14 cellular contexts compared by ENCODE assay signal in genomic region chr6:134253681-134254080, GRCh38.
DNase-seq lines count a peak whose midpoint lies in the region; ATAC-seq, FAIRE-seq and TF ChIP-seq lines count a peak whose summit lies in the region.
"Had no signal": no experiment of that assay in that cellular context is flagged by ENCODE, and none has a peak within 500 bp of the region (broad histone marks: within the 10 kb centered on the region; RNA-seq: fewer than 3 reads in every experiment).

No MANE protein-coding gene starts in this region.

- 62% methylated on average over 7 of the region's 7 CpGs for WGBS in right lobe of liver (ENCODE audit: insufficient coverage, low coverage, low lambda C conversion rate, missing lambda C conversion rate)

- TF ChIP-seq POLR2A in right lobe of liver (IDR thresholded peaks at IDR 0.05), result no peak
- no peak for TF ChIP-seq POLR2A in vagina (IDR thresholded peaks at IDR 0.05)
- no peak for TF ChIP-seq POLR2A in GM12891 (IDR thresholded peaks at IDR 0.05; ENCODE audit: low read depth, low read length)

- TF ChIP-seq CTCF in cardiac muscle cell (IDR thresholded peaks at IDR 0.05; ENCODE audit: low read depth, low read length) (no peak), dorsolateral prefrontal cortex (IDR thresholded peaks at IDR 0.05 in 54 of 56, conservative IDR thresholded peaks at IDR 0.05 in 2 of 56; ENCODE audit: low read depth in 1 of 56, partially characterized antibody in 56 of 56) (no peak), right lobe of liver (IDR thresholded peaks at IDR 0.05) (no peak), vagina (IDR thresholded peaks at IDR 0.05) (no peak)

- H3K27ac ChIP-seq in cardiac muscle cell, result no peak overlapping the region
- H3K27ac ChIP-seq in dorsolateral prefrontal cortex, result peak overlapping the region in 54 of 59 donors; percentile 5 to 86 (median 73)
- H3K27ac ChIP-seq in right lobe of liver, result peak overlapping the region in 1 of 3 donors; percentile 44
- peak overlapping the region; percentile 46 for H3K27ac ChIP-seq in vagina
- H3K27ac ChIP-seq: breast epithelium, stomach had no signal

- H3K4me3 ChIP-seq in cardiac muscle cell, result no peak overlapping the region
- H3K4me3 ChIP-seq in dorsolateral prefrontal cortex, result no peak overlapping the region
- H3K4me3 ChIP-seq in right lobe of liver, result no peak overlapping the region
- H3K4me3 ChIP-seq in vagina, result no peak overlapping the region
- H3K4me3 ChIP-seq: breast epithelium, stomach had no signal

- intact Hi-C loops in left ventricle myocardium superior (cut with micrococcal nuclease), result no loop called here
- intact Hi-C loops in dorsolateral prefrontal cortex (cut with DNase I), result loop anchor here in 1 of 2 donors (10.0 kb wide), 1 partner anchor 69 kb away; no protein-coding TSS in a partner anchor
- intact Hi-C loops in right lobe of liver (cut with DNase I), result no loop called here
- intact Hi-C loops in vagina (cut with DNase I), result no loop called here

- no peak for FAIRE-seq in GM12891 (lab: Jason Lieb, UNC)

- H3K27me3 ChIP-seq in cardiac muscle cell (no peaks in the 10 kb centered on the region), dorsolateral prefrontal cortex (no peaks in the 10 kb centered on the region), right lobe of liver (no peaks in the 10 kb centered on the region), vagina (no peaks in the 10 kb centered on the region)
- H3K27me3 ChIP-seq: breast epithelium, stomach had no signal

- H3K4me1 ChIP-seq in cardiac muscle cell (ENCODE audit: low read depth) (no peaks in the 10 kb centered on the region), right lobe of liver (peaks cover 0 to 31% (median 11%) of the 10 kb centered on the region in 4 donors), vagina (peaks cover 22% of the 10 kb centered on the region)
- H3K4me1 ChIP-seq: breast epithelium had no signal

- no peaks in the 10 kb centered on the region for H3K9me3 ChIP-seq in cardiac muscle cell (ENCODE audit: low read depth)
- H3K9me3 ChIP-seq in right lobe of liver, result no peaks in the 10 kb centered on the region
- no peaks in the 10 kb centered on the region for H3K9me3 ChIP-seq in vagina
- H3K9me3 ChIP-seq: breast epithelium, stomach had no signal

- DNase-seq in cardiac muscle cell (ENCODE audit: low read depth in 1 of 2, low spot score in 1 of 2) (peak; percentile 29 to 38), left ventricle myocardium superior (no peak), dorsolateral prefrontal cortex (peak in 5 of 10 donors; percentile 21 to 46 (median 29)), right lobe of liver (no peak), vagina (ENCODE audit: extremely low spot score in 2 of 2) (no peak), GM12891 (ENCODE audit: insufficient read length, low spot score) (no peak)
- DNase-seq: activated CD8-positive, alpha-beta memory T cell treated with anti-CD3 and anti-CD28 coated beads, Interleukin-2, amount 50 U/mL, for 4 hours; naive B cell; NCI-H1105 treated with DMSO at 0.1 percent for 48 hours; stimulated activated CD4-positive, alpha-beta T cell treated with anti-CD3 and anti-CD28 coated beads, Interleukin-1b, Interleukin-23, amount 100 ng/mL, for 48 hours; stomach had no signal

- H3K36me3 ChIP-seq in cardiac muscle cell, result no peaks in the 10 kb centered on the region
- no peaks in the 10 kb centered on the region for H3K36me3 ChIP-seq in right lobe of liver
- H3K36me3 ChIP-seq in vagina, result no peaks in the 10 kb centered on the region
- H3K36me3 ChIP-seq: breast epithelium, stomach had no signal

- ATAC-seq in left ventricle myocardium superior, result no peak
- peak; percentile 28 to 65 (median 44) for ATAC-seq in right lobe of liver
- no peak for ATAC-seq in GM18861 (IDR thresholded peaks at IDR 0.05; ENCODE audit: unreplicated experiment)
- ATAC-seq in HG02571 (IDR thresholded peaks at IDR 0.05; ENCODE audit: unreplicated experiment), result no peak

TF ChIP-seq in GM12891, 5 proteins besides CTCF, POLR2A, EP300 and RAD21:
- TF ChIP-seq POLR2AphosphoS5 (IDR thresholded peaks at IDR 0.05; ENCODE audit: low read depth, low read length) (no peak), PAX5 (IDR thresholded peaks at IDR 0.05; ENCODE audit: insufficient read depth, low read length, severe bottlenecking) (no peak), TAF1 (IDR thresholded peaks at IDR 0.05; ENCODE audit: low read depth, low read length) (no peak), SPI1 (IDR thresholded peaks at IDR 0.05; ENCODE audit: low read depth, low read length) (no peak), POU2F2 (IDR thresholded peaks at IDR 0.05; ENCODE audit: low read depth, low read length) (no peak)

Comparison
In these comparisons a context has a peak if more than half of its experiments do, and no peak if none do; other contexts are left out.
1. DNase-seq: peak in cardiac muscle cell (2 of 2); none in left ventricle myocardium superior (single experiment), right lobe of liver (0 of 3), vagina (0 of 2) and GM12891 (single experiment).
2. ATAC-seq: peak in right lobe of liver (4 of 4); none in left ventricle myocardium superior (single experiment), GM18861 (single experiment) and HG02571 (single experiment).